ENCODE assay signal across 14 cellular contexts in the genomic region with DNA sequence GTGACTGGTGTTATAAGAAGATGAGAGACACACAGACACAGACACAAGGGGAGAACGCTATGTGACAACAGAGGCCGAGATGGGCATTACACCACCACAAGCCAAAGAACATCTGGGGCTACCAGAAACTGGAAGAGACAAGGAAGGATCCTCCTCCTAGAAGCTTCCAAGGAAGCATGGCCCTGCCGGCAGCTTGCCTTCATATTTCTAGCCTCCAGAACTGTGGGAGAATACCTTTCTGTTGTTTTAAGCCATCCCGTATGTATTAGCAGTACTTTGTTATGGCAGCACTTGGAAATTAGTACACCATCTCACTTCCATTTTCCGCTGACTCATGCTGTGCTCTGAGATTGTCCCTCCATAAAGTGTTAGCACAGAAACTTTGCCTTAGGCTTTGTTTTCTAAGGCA. TPM values are rescaled to one million over a fixed set of nuclear protein-coding genes. Genes with fewer than 3 reads are reported as not detected.
DNase-seq lines count a peak whose midpoint lies in the region; ATAC-seq and TF ChIP-seq lines count a peak whose summit lies in the region.
"Had no signal": no experiment of that assay in that cellular context is flagged by ENCODE, and none has a peak within 500 bp of the region (broad histone marks: within the 10 kb centered on the region; RNA-seq: fewer than 3 reads in every experiment).

No MANE protein-coding gene starts in this region.

- no peaks in the 10 kb centered on the region for H3K27me3 ChIP-seq in left lung
- H3K27me3 ChIP-seq: upper lobe of left lung had no signal

- no peaks in the 10 kb centered on the region for H3K9me3 ChIP-seq in left lung
- H3K9me3 ChIP-seq: upper lobe of left lung had no signal

- H3K27ac ChIP-seq in left lung = no peak overlapping the region
- H3K27ac ChIP-seq: skin epidermis, upper lobe of left lung had no signal

- H3K4me1 ChIP-seq in left lung = no peaks in the 10 kb centered on the region
- H3K4me1 ChIP-seq: upper lobe of left lung had no signal

- no peak for TF ChIP-seq CTCF in left lung (IDR thresholded peaks at IDR 0.05)

- intact Hi-C loops in left lung (cut with DNase I) = no loop called here

- H3K4me3 ChIP-seq in left lung = no peak overlapping the region
- H3K4me3 ChIP-seq: skin epidermis, upper lobe of left lung had no signal

- no peak for ATAC-seq in left lung
- ATAC-seq in HG03439 (IDR thresholded peaks at IDR 0.05; ENCODE audit: unreplicated experiment) = no peak
- ATAC-seq: natural killer cell treated with Interleukin-12 subunit alpha and Interleukin-12 subunit beta and Interleukin-15 and Interleukin-18, amount 100 ng/mL, for 72 hours; Right ventricle myocardium inferior had no signal

- no peaks in the 10 kb centered on the region for H3K36me3 ChIP-seq in left lung
- H3K36me3 ChIP-seq: upper lobe of left lung had no signal

- peak; percentile 39 for DNase-seq in NOMO-1 treated with DMSO at 0.1 percent for 48 hours (lab: John Stamatoyannopoulos, UW; ENCODE audit: unreplicated experiment)
- no peak for DNase-seq in NOMO-1 treated with dmso at 0.1 percent for 144 hours (lab: John Stamatoyannopoulos, UW; ENCODE audit: unreplicated experiment)
- peak; percentile 34 for DNase-seq in NCI-H69 (lab: John Stamatoyannopoulos, UW)
- DNase-seq in dermis blood vessel endothelial cell = peak; percentile 70
- DNase-seq in renal cortical epithelial cell (ENCODE audit: low read depth) = peak; percentile 82
- no peak for DNase-seq in left lung
- DNase-seq in effector CD8-positive, alpha-beta T cell (lab: John Stamatoyannopoulos, UW) = no peak
- DNase-seq: activated B cell treated with CpG ODN at 0.5 μM for 24 hours, NCI-H2081 had no signal

RNA-seq across cellular contexts. Expression of a gene that starts 38.7 kb away (rescaled TPM):
- total RNA-seq in dermis blood vessel endothelial cell = 0.68 and 0.79 TPM in 2 replicates
- total RNA-seq in renal cortical epithelial cell = 19.6 and 26.4 TPM in 2 replicates
- total RNA-seq in left lung = 10 to 100 TPM; 12.2 to 20.5 TPM
- total RNA-seq: activated B cell treated with CpG ODN at 0.5 μM for 24 hours; natural killer cell treated with Interleukin-12 subunit alpha and Interleukin-12 subunit beta and Interleukin-15 and Interleukin-18, amount 100 ng/mL, for 72 hours had no signal

Comparison
In these comparisons a context has a peak if more than half of its experiments do, and no peak if none do; other contexts are left out.
1. DNase-seq: peak in NOMO-1 treated with DMSO at 0.1 percent for 48 hours (single experiment), NCI-H69 (single experiment), dermis blood vessel endothelial cell (single experiment) and renal cortical epithelial cell (single experiment); none in NOMO-1 treated with dmso at 0.1 percent for 144 hours (single experiment), left lung (0 of 2) and effector CD8-positive, alpha-beta T cell (single experiment).